8 cellular contexts compared by ENCODE assay signal in the genomic region with DNA sequence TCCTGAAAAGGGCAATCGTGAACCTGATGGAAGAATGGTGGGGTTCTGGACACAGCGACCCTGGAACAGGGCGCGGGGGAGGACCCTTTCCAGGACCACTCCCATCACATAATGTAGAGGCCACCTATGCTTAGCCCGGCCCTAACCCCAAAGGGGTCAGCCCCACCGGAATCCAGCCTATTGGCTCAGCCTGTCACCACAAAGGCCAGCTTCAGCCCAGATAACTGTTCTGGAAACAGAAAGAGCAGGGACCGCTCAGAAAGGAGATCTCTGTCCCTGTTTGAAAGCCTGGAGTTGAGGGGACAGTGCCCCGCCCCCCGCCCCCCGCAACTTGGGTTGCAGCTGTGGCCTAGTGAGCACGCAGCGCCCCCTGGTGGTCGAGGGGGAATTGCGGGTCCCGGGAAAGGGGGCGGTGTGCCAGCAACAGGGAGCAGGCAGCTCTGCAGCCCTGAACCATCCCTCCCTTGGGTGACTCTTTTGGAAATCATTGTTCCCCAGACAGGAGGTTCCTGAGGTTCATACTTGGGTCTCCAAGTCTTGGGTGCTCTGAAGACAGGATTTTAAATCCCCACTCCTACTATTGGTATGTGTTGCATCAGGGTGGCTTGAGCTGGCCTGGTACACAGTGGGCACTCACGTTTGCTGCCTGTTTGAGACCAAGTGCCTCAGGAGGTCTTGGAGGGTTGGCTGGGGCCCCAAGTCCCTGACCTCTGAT. TPM values are rescaled to one million over a fixed set of nuclear protein-coding genes. Genes with fewer than 3 reads are reported as not detected.
DNase-seq lines count a peak whose midpoint lies in the region; ATAC-seq and TF ChIP-seq lines count a peak whose summit lies in the region.

No MANE protein-coding gene starts in this region.

- H3K4me3 ChIP-seq in MG63: no peak overlapping the region
- H3K4me3 ChIP-seq in choroid plexus epithelial cell (ENCODE audit: low read depth, low read length): no peak overlapping the region
- H3K4me3 ChIP-seq in lower leg skin (ENCODE audit: low read depth, poor library complexity, severe bottlenecking): no peak overlapping the region

- ATAC-seq in GM18511 (IDR thresholded peaks at IDR 0.05; ENCODE audit: unreplicated experiment): no peak

- 29 to 33% methylated on average over 14 to 17 of the region's 17 CpGs for WGBS in lower leg skin, 2 donors

- TF ChIP-seq CTCF in choroid plexus epithelial cell (conservative IDR thresholded peaks at IDR 0.05; ENCODE audit: low read depth, low read length): peak; percentile 90
- peak in 1 of 3 donors; percentile 60 for TF ChIP-seq CTCF in lower leg skin (IDR thresholded peaks at IDR 0.05)

- intact Hi-C loops in lower leg skin (cut with DNase I; ENCODE audit: low total_unique reads): loop anchor here (2.0 kb wide), 1 partner anchor 34 kb away; no protein-coding TSS in a partner anchor

- no peak for TF ChIP-seq POLR2A in lower leg skin (IDR thresholded peaks at IDR 0.05)

- H3K27me3 ChIP-seq in MG63: no peaks in the 10 kb centered on the region

- no peaks in the 10 kb centered on the region for H3K9me3 ChIP-seq in MG63

- H3K36me3 ChIP-seq in MG63: no peaks in the 10 kb centered on the region

- DNase-seq in NCI-H1417 (lab: John Stamatoyannopoulos, UW) (peak; percentile 55 to 73 (median 61)), NCI-H1417 treated with DMSO at 0.1 percent for 48 hours (lab: John Stamatoyannopoulos, UW) (no peak), MG63 (peak; percentile 31), choroid plexus epithelial cell (ENCODE audit: low read depth) (peak; percentile 53), lower leg skin (ENCODE audit: low spot score in 2 of 2) (peak; percentile 50 to 96)
- DNase-seq in activated CD4-positive, alpha-beta T cell treated with anti-CD3 and anti-CD28 coated beads for 48 hours: peak; percentile 85
- peak; percentile 52 to 58 (median 56) for DNase-seq in stimulated activated CD4-positive, alpha-beta T cell treated with anti-CD3 and anti-CD28 coated beads, TNF-alpha, amount 100 ng/mL, for 4 hours (ENCODE audit: low read depth in 3 of 3)

RNA-seq across cellular contexts. Expression of a gene that starts 1.5 kb away (rescaled TPM):
- total RNA-seq in MG63 (2014; rRNA removed; shearing (Covaris generic); ENCODE audit: low replicate concordance): not detected in 2 replicates
- total RNA-seq in lower leg skin: 1 to 10 TPM in 3 of 4 donors, under 1 TPM in 1; 0.42 to 2.9 (median 1.0) TPM

RNA-seq across cellular contexts. Expression of a gene that starts 21.6 kb away (rescaled TPM):
- 0.03 TPM in 1 of 2 replicates, not detected in the other for total RNA-seq in MG63 (2014; rRNA removed; shearing (Covaris generic); ENCODE audit: low replicate concordance)
- total RNA-seq in lower leg skin: 1 to 10 TPM; 4.0 to 6.0 (median 5.7) TPM

RNA-seq across cellular contexts. Expression of a gene that starts 29.1 kb away (rescaled TPM):
- 4.9 and 7.3 TPM in 2 replicates for total RNA-seq in MG63 (2014; rRNA removed; shearing (Covaris generic); ENCODE audit: low replicate concordance)
- total RNA-seq in lower leg skin: 10 to 100 TPM in 2 of 4 donors, 1 to 10 TPM in 2; 8.0 to 13.7 (median 11.1) TPM

RNA-seq across cellular contexts. Expression of a gene that starts 47.7 kb away (rescaled TPM):
- not detected in 2 replicates for total RNA-seq in MG63 (2014; rRNA removed; shearing (Covaris generic); ENCODE audit: low replicate concordance)
- total RNA-seq in lower leg skin: not detected

RNA-seq across cellular contexts. Expression of a gene that starts 56.7 kb away (rescaled TPM):
- 42.8 and 66.6 TPM in 2 replicates for total RNA-seq in MG63 (2014; rRNA removed; shearing (Covaris generic); ENCODE audit: low replicate concordance)
- 10 to 100 TPM in 3 of 4 donors, 1 to 10 TPM in 1; 9.7 to 21.8 (median 15.5) TPM for total RNA-seq in lower leg skin
